1 cellular context compared by ENCODE assay signal in the genomic region with DNA sequence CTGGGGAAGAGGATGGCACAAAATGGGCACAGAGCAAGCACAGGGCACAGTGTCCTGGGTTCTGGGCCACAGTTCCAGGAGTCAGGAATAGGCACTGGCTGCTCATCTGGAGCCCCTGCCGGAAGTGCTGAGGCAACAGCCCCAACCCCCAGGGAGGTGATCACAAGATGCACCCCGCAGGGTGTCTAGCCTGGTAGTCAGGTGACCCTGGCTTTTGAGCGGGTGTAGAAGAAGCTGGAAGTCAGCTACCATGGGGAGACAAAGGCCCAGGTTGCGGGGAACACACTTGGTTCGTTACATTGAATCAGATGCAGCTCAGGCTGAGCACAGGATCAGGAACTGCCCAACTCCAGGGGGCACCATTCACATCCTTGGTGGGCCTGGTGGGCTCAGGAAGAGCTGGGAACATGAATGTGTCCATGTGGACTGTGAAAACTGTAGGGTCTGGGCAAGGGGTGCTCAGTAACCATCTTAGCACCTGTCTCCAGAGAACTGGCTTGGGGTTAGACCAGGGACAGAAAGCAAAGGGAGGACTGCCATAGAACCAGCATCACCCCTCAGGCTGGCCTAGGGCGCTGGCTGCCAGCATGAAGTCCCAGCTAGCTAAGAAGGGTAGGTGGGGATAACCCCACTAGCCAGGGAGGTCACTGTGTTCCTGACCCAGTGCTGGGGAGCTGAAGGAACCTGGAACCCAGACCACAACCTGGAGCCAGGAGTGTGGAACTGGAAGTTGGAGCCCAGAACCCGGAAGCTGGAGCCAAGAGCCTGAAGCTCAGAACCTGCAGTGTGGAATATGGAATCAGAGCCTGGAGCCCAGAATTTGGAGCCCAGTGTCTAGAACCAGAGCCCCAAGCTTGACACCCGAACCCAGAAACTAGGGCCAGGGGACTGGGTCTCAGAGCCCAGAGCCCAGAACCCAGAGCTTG.
A peak's percentile ranks its signal among the peaks of the same experiment; 100 is the strongest.
TF ChIP-seq lines count a peak whose summit lies in the region.

No MANE protein-coding gene starts in this region.

TF ChIP-seq in HepG2, 621 proteins besides CTCF, POLR2A, EP300 and RAD21 (continued from another document):
- TF ChIP-seq ZBTB40 (IDR thresholded peaks at IDR 0.05) (no peak), ZBTB40 (CRISPR knock-in tag; IDR thresholded peaks at IDR 0.05) (no peak), NFE2L1 (CRISPR knock-in tag; IDR thresholded peaks at IDR 0.05; ENCODE audit: borderline replicate concordance) (no peak), DMTF1 (CRISPR knock-in tag; IDR thresholded peaks at IDR 0.05) (no peak), HES4 (CRISPR knock-in tag; IDR thresholded peaks at IDR 0.05; ENCODE audit: borderline replicate concordance) (0 out of 2 replicates have a peak, but pooled peaks have one; percentile 20), FOXP4 (CRISPR knock-in tag; IDR thresholded peaks at IDR 0.05) (no peak), MTERF4 (CRISPR knock-in tag; IDR thresholded peaks at IDR 0.05) (peak; percentile 77), ZNF124 (CRISPR knock-in tag; IDR thresholded peaks at IDR 0.05) (peak; percentile 45; the same call in 1 of the 2 replicates), TOE1 (CRISPR knock-in tag; IDR thresholded peaks at IDR 0.05) (0 out of 2 replicates have a peak, but pooled peaks have one; percentile 12)
- TF ChIP-seq, protein P1, sequence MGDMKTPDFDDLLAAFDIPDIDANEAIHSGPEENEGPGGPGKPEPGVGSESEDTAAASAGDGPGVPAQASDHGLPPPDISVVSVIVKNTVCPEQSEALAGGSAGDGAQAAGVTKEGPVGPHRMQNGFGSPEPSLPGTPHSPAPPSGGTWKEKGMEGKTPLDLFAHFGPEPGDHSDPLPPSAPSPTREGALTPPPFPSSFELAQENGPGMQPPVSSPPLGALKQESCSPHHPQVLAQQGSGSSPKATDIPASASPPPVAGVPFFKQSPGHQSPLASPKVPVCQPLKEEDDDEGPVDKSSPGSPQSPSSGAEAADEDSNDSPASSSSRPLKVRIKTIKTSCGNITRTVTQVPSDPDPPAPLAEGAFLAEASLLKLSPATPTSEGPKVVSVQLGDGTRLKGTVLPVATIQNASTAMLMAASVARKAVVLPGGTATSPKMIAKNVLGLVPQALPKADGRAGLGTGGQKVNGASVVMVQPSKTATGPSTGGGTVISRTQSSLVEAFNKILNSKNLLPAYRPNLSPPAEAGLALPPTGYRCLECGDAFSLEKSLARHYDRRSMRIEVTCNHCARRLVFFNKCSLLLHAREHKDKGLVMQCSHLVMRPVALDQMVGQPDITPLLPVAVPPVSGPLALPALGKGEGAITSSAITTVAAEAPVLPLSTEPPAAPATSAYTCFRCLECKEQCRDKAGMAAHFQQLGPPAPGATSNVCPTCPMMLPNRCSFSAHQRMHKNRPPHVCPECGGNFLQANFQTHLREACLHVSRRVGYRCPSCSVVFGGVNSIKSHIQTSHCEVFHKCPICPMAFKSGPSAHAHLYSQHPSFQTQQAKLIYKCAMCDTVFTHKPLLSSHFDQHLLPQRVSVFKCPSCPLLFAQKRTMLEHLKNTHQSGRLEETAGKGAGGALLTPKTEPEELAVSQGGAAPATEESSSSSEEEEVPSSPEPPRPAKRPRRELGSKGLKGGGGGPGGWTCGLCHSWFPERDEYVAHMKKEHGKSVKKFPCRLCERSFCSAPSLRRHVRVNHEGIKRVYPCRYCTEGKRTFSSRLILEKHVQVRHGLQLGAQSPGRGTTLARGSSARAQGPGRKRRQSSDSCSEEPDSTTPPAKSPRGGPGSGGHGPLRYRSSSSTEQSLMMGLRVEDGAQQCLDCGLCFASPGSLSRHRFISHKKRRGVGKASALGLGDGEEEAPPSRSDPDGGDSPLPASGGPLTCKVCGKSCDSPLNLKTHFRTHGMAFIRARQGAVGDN (CRISPR knock-in tag; IDR thresholded peaks at IDR 0.05) = peak; percentile 30; the same call in 1 of the 2 replicates
